Comparison of ENCODE assay signal across 1 cellular context in the genomic region with DNA sequence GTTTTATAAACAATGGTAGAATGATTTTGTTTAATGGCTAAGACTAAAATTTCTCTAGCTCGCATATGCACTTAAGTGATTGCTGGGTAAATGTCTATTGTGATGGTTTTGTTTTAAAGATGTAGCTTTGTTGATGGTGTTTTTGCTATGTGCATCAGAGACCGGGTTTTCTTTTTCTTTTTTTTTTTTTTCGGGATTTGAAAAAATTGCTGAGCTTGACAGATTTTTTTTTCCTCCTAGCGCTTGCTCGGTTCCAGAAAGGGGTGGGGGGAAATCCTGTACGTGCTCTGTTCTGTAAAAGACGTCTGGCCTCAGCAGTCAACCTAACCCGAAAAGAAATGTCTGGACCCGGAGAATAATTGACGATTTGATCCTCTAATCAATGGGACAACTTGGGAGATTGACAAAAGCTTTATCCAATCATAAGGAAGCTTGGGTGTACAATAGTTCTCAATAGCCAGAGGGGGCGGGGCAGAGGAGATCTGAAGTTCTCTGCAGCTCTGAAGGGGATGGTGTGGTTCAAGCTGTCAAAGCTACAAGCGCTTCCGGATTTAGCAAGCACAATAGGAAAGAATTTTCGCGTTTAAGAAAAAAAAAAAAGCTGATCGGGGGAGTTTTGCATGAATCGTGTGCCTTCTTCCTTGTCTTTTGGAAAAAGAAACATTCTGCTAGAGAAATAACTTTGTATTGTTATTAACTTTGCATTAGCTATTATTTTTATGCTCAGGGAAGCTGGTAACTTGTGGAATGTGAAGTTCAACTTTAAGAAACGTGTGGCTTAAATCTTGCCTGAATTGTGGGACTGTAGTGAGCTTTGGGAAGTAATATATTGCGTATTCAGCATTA.
TF ChIP-seq lines count a peak whose summit lies in the region.

No MANE protein-coding gene starts in this region.

TF ChIP-seq in K562, 482 proteins besides CTCF, POLR2A, EP300 and RAD21 (continued from another document and continues in another):
- TF ChIP-seq PRDM10 (IDR thresholded peaks at IDR 0.05; ENCODE audit: partially characterized antibody) (peak; percentile 73), NFYB (IDR thresholded peaks at IDR 0.05; ENCODE audit: extremely low read depth, insufficient read length) (peak; percentile 54), THRB (CRISPR knock-in tag; conservative IDR thresholded peaks at IDR 0.05) (no peak), ZNF655 (CRISPR knock-in tag; IDR thresholded peaks at IDR 0.05) (no peak), PTRF (tag; IDR thresholded peaks at IDR 0.05) (no peak), SMAD4 (CRISPR knock-in tag; conservative IDR thresholded peaks at IDR 0.05) (peak; percentile 56), BMI1 (IDR thresholded peaks at IDR 0.05; ENCODE audit: low read length) (no peak), MAFK (IDR thresholded peaks at IDR 0.05; ENCODE audit: low read length) (peak; percentile 99), TAF1 (IDR thresholded peaks at IDR 0.05; ENCODE audit: control insufficient read depth, extremely low read depth, insufficient read depth, low read length, severe bottlenecking) (peak; percentile 58), MTA1 (IDR thresholded peaks at IDR 0.05; ENCODE audit: borderline replicate concordance) (0 out of 2 replicates have a peak, but pooled peaks have one; percentile 12)
- TF ChIP-seq, protein P1, sequence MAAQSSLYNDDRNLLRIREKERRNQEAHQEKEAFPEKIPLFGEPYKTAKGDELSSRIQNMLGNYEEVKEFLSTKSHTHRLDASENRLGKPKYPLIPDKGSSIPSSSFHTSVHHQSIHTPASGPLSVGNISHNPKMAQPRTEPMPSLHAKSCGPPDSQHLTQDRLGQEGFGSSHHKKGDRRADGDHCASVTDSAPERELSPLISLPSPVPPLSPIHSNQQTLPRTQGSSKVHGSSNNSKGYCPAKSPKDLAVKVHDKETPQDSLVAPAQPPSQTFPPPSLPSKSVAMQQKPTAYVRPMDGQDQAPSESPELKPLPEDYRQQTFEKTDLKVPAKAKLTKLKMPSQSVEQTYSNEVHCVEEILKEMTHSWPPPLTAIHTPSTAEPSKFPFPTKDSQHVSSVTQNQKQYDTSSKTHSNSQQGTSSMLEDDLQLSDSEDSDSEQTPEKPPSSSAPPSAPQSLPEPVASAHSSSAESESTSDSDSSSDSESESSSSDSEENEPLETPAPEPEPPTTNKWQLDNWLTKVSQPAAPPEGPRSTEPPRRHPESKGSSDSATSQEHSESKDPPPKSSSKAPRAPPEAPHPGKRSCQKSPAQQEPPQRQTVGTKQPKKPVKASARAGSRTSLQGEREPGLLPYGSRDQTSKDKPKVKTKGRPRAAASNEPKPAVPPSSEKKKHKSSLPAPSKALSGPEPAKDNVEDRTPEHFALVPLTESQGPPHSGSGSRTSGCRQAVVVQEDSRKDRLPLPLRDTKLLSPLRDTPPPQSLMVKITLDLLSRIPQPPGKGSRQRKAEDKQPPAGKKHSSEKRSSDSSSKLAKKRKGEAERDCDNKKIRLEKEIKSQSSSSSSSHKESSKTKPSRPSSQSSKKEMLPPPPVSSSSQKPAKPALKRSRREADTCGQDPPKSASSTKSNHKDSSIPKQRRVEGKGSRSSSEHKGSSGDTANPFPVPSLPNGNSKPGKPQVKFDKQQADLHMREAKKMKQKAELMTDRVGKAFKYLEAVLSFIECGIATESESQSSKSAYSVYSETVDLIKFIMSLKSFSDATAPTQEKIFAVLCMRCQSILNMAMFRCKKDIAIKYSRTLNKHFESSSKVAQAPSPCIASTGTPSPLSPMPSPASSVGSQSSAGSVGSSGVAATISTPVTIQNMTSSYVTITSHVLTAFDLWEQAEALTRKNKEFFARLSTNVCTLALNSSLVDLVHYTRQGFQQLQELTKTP (IDR thresholded peaks at IDR 0.05; ENCODE audit: low read depth in 1 of 2, partially characterized antibody in 2 of 2): peak in 1 of 2 experiments; percentile 15
- TF ChIP-seq, protein P2, sequence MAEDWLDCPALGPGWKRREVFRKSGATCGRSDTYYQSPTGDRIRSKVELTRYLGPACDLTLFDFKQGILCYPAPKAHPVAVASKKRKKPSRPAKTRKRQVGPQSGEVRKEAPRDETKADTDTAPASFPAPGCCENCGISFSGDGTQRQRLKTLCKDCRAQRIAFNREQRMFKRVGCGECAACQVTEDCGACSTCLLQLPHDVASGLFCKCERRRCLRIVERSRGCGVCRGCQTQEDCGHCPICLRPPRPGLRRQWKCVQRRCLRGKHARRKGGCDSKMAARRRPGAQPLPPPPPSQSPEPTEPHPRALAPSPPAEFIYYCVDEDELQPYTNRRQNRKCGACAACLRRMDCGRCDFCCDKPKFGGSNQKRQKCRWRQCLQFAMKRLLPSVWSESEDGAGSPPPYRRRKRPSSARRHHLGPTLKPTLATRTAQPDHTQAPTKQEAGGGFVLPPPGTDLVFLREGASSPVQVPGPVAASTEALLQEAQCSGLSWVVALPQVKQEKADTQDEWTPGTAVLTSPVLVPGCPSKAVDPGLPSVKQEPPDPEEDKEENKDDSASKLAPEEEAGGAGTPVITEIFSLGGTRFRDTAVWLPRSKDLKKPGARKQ (CRISPR knock-in tag; IDR thresholded peaks at IDR 0.05): no peak
- TF ChIP-seq, protein P3, sequence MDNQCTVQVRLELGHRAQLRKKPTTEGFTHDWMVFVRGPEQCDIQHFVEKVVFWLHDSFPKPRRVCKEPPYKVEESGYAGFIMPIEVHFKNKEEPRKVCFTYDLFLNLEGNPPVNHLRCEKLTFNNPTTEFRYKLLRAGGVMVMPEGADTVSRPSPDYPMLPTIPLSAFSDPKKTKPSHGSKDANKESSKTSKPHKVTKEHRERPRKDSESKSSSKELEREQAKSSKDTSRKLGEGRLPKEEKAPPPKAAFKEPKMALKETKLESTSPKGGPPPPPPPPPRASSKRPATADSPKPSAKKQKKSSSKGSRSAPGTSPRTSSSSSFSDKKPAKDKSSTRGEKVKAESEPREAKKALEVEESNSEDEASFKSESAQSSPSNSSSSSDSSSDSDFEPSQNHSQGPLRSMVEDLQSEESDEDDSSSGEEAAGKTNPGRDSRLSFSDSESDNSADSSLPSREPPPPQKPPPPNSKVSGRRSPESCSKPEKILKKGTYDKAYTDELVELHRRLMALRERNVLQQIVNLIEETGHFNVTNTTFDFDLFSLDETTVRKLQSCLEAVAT (IDR thresholded peaks at IDR 0.05): peak in 1 of 2 experiments; percentile 9; a peak in 1 of 4 replicates
- TF ChIP-seq, protein P4, sequence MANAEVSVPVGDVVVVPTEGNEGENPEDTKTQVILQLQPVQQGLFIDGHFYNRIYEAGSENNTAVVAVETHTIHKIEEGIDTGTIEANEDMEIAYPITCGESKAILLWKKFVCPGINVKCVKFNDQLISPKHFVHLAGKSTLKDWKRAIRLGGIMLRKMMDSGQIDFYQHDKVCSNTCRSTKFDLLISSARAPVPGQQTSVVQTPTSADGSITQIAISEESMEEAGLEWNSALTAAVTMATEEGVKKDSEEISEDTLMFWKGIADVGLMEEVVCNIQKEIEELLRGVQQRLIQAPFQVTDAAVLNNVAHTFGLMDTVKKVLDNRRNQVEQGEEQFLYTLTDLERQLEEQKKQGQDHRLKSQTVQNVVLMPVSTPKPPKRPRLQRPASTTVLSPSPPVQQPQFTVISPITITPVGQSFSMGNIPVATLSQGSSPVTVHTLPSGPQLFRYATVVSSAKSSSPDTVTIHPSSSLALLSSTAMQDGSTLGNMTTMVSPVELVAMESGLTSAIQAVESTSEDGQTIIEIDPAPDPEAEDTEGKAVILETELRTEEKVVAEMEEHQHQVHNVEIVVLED (CRISPR knock-in tag; IDR thresholded peaks at IDR 0.05): peak; percentile 60
- TF ChIP-seq, protein P5, sequence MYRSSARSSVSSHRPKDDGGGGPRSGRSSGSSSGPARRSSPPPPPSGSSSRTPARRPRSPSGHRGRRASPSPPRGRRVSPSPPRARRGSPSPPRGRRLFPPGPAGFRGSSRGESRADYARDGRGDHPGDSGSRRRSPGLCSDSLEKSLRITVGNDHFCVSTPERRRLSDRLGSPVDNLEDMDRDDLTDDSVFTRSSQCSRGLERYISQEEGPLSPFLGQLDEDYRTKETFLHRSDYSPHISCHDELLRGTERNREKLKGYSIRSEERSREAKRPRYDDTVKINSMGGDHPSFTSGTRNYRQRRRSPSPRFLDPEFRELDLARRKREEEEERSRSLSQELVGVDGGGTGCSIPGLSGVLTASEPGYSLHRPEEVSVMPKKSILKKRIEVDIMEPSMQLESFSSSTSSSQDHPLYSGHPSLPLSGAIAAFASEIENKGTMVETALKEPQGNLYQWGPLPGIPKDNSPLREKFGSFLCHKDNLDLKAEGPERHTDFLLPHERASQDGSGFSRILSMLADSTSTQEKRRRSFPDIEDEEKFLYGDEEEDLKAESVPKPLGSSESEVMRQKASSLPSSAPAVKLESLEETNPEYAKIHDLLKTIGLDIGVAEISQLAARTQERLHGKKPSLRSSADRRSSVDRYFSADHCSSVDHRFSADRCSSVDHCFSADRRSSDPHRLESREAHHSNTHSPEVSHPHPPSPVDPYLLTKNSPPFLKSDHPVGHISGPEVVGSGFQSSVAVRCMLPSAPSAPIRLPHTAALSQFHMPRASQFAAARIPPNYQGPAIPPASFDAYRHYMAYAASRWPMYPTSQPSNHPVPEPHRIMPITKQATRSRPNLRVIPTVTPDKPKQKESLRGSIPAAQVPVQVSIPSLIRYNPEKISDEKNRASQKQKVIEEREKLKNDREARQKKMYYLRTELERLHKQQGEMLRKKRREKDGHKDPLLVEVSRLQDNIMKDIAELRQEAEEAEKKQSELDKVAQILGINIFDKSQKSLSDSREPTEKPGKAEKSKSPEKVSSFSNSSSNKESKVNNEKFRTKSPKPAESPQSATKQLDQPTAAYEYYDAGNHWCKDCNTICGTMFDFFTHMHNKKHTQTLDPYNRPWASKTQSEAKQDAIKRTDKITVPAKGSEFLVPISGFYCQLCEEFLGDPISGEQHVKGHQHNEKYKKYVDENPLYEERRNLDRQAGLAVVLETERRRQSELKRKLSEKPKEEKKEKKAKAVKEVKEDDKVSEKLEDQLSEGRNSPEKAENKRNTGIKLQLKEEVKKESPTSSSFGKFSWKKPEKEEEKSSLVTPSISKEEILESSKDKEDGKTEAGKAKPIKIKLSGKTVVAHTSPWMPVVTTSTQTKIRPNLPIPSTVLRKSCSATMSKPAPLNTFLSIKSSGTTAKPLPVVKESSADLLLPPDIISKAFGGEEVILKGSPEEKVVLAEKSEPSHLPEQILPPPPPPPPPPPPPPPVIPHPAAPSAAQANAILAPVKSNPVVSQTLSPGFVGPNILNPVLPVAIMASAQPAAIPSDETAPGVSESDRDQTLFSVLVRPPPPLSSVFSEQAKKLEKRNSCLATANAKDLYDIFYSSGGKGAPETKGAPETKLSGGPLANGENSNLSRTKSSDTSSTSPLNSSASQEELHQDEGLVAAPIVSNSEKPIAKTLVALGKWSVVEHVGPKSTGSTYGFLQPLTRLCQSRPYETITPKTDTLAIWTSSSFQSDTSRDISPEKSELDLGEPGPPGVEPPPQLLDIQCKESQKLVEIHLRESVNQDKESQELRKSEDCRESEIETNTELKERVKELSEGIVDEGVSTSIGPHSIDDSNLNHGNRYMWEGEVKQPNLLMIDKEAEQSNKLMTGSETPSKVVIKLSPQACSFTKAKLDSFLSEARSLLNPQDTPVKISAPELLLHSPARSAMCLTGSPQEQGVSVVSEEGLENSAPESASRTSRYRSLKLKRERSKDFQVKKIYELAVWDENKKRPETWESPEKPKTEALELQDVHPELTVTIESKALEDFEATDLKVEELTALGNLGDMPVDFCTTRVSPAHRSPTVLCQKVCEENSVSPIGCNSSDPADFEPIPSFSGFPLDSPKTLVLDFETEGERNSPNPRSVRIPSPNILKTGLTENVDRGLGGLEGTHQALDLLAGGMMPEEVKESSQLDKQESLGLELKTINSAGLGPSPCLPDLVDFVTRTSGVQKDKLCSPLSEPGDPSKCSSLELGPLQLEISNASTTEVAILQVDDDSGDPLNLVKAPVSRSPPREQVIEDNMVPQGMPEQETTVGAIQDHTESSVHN (IDR thresholded peaks at IDR 0.05; ENCODE audit: borderline replicate concordance in 1 of 2, low read depth in 1 of 2): 0 out of 4 replicates have a peak, but pooled peaks of 1 of the 2 experiments have one; percentile 18
